ENCODE assay signal across 22 cellular contexts in the genomic region with DNA sequence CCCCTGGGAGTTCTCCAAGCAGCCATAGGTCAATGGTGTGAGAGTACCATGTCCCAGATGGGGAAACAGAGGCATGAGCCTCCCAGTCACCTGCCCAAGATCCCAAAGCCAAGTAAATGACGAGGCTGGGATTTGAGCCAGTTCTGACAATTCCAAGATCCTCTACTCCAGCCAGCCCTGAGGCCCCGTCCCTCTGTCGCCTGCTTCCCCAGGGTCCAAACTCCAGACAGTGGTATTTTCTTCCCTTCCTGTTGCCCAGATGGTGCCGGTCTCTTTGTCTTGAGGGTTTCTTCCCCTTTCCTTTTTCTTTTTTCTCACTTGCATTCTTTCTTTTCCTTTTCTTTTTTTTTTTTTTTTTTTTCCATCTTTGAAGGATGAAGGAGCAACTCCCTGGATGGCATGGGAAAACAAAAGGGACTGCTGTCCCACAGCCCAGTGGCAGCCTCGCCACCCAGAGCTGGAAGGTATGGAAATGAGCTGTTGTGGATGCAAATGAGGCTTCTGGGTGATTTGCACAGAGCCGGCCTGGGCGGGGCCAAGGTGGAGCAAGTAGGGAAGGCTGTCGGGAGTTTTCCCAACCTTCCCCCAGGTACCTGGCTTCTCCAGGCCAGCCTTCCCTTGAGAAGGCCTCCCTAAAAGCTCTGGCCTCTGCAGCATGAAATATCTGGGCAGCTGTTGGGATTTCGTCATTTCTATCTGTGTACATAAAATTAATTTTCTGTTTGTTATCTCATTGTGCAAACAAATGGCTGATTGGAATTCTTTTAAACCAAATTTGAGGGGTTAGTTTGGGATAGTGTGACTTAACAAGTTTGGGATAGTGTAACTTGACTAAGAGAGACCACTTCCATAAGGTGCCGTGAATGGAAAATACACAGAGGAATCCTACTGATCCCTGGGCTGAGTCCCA.
DNase-seq lines count a peak whose midpoint lies in the region; ATAC-seq and TF ChIP-seq lines count a peak whose summit lies in the region.
"Had no signal": no experiment of that assay in that cellular context is flagged by ENCODE, and none has a peak within 500 bp of the region (broad histone marks: within the 10 kb centered on the region; RNA-seq: fewer than 3 reads in every experiment).

No MANE protein-coding gene starts in this region.

- 20 to 34% (median 24%) methylated on average over 10 of the region's 10 CpGs for WGBS in stomach, 5 donors

- H3K4me3 Mint-ChIP-seq in CD8-positive, alpha-beta memory T cell, result no peak overlapping the region
- H3K4me3 Mint-ChIP-seq: activated B cell treated with CpG ODN at 0.5 μM for 24 hours; activated CD8-positive, alpha-beta T cell treated with anti-CD3 and anti-CD28 coated beads for 36 hours had no signal

- no peak for TF ChIP-seq CTCF in stomach (IDR thresholded peaks at IDR 0.05)

- intact Hi-C loops in stomach (cut with DNase I; ENCODE audit: low total_unique reads), result no loop called here

- peaks cover 10 to 26% (median 11%) of the 10 kb centered on the region in 5 donors for H3K9me3 Mint-ChIP-seq in CD8-positive, alpha-beta memory T cell

- H3K9me3 ChIP-seq in stomach, result peaks cover 0 to 11% (median 8%) of the 10 kb centered on the region in 4 donors
- no peaks in the 10 kb centered on the region for H3K9me3 ChIP-seq in CD8-positive, alpha-beta memory T cell (ENCODE audit: low read length)
- H3K9me3 ChIP-seq: thoracic aorta had no signal

- no peak overlapping the region for H3K27ac Mint-ChIP-seq in CD8-positive, alpha-beta memory T cell
- H3K27ac Mint-ChIP-seq: activated B cell treated with CpG ODN at 0.5 μM for 24 hours; activated CD8-positive, alpha-beta T cell treated with anti-CD3 and anti-CD28 coated beads for 36 hours had no signal

- TF ChIP-seq POLR2A in stomach (IDR thresholded peaks at IDR 0.05), result no peak

- no peaks in the 10 kb centered on the region for H3K27me3 ChIP-seq in stomach
- no peaks in the 10 kb centered on the region for H3K27me3 ChIP-seq in CD8-positive, alpha-beta memory T cell (ENCODE audit: insufficient read depth, low read length, poor library complexity, severe bottlenecking)
- H3K27me3 ChIP-seq: BLaER1 treated with 17β-estradiol and CSF1 and Interleukin-3, amounts not matched to agents 10 nM and 100 nM had no signal

- H3K4me3 ChIP-seq in stomach, result no peak overlapping the region
- no peak overlapping the region for H3K4me3 ChIP-seq in CD8-positive, alpha-beta memory T cell (ENCODE audit: low read length)
- H3K4me3 ChIP-seq: BLaER1 treated with 17β-estradiol and CSF1 and Interleukin-3, amounts not matched to agents 10 nM and 100 nM; coronary artery; thoracic aorta had no signal

- H3K4me1 ChIP-seq in stomach, result peaks cover 8 to 23% (median 16%) of the 10 kb centered on the region in 4 donors
- no peaks in the 10 kb centered on the region for H3K4me1 ChIP-seq in CD8-positive, alpha-beta memory T cell (ENCODE audit: insufficient read depth, low read length)

- H3K4me1 Mint-ChIP-seq in CD8-positive, alpha-beta memory T cell, result no peaks in the 10 kb centered on the region
- H3K4me1 Mint-ChIP-seq: activated B cell treated with CpG ODN at 0.5 μM for 24 hours had no signal

- no peak for TF ChIP-seq EP300 in stomach (IDR thresholded peaks at IDR 0.05)

- H3K27me3 Mint-ChIP-seq in CD8-positive, alpha-beta memory T cell, result peaks cover 5% of the 10 kb centered on the region in 2 donors
- H3K27me3 Mint-ChIP-seq: activated B cell treated with CpG ODN at 0.5 μM for 24 hours had no signal

- ATAC-seq in HG02759 (IDR thresholded peaks at IDR 0.05; ENCODE audit: unreplicated experiment), result no peak
- ATAC-seq: activated CD8-positive, alpha-beta T cell treated with anti-CD3 and anti-CD28 coated beads for 36 hours had no signal

- DNase-seq in NCI-H2196 (lab: John Stamatoyannopoulos, UW; ENCODE audit: unreplicated experiment), result peak; percentile 5
- no peak for DNase-seq in NCI-H2196 treated with DMSO at 0.1 percent for 48 hours (lab: John Stamatoyannopoulos, UW; ENCODE audit: unreplicated experiment)
- peak; percentile 34 for DNase-seq in SW480 (ENCODE audit: low spot score)
- DNase-seq in iPS-NIHi7 (ENCODE audit: extremely low spot score), result peak; percentile 80
- DNase-seq in stomach, result peak; percentile 50
- DNase-seq in activated CD8-positive, alpha-beta memory T cell treated with anti-CD3 and anti-CD28 coated beads, Interleukin-2, amount 50 U/mL, for 4 hours, result no peak
- no peak for DNase-seq in CD8-positive, alpha-beta memory T cell
- DNase-seq: activated B cell treated with CpG ODN at 0.5 μM for 24 hours; activated CD8-positive, alpha-beta T cell treated with anti-CD3 and anti-CD28 coated beads for 36 hours; activated naive CD4-positive, alpha-beta T cell treated with anti-CD3 and anti-CD28 coated beads, Interleukin-2, amount 50 U/mL, for 16 hours; activated T-cell treated with anti-CD3 and anti-CD28 coated beads, Interleukin-2, amount 50 U/mL, for 48 hours; DMS153; foreskin melanocyte; MM.1S; NCI-H187; NCI-H524; SHP77 treated with DMSO at 0.1 percent for 48 hours; T-helper 2 cell had no signal

- H3K27ac ChIP-seq in stomach, result no peak overlapping the region
- no peak overlapping the region for H3K27ac ChIP-seq in CD8-positive, alpha-beta memory T cell (ENCODE audit: low read depth, low read length)
- H3K27ac ChIP-seq: BLaER1 treated with 17β-estradiol and CSF1 and Interleukin-3, amounts not matched to agents 10 nM and 100 nM; coronary artery; thoracic aorta had no signal

- CTCF ChIA-PET in CD8-positive, alpha-beta memory T cell (lab: Charles Lee), result no interaction called here

- H3K36me3 ChIP-seq in stomach, result no peaks in the 10 kb centered on the region
- H3K36me3 ChIP-seq in CD8-positive, alpha-beta memory T cell (ENCODE audit: insufficient read depth, low read length), result no peaks in the 10 kb centered on the region
- H3K36me3 ChIP-seq: BLaER1 treated with 17β-estradiol and CSF1 and Interleukin-3, amounts not matched to agents 10 nM and 100 nM; thoracic aorta had no signal

- POLR2A ChIA-PET in CD8-positive, alpha-beta memory T cell (lab: Charles Lee), result no interaction called here

- no peaks in the 10 kb centered on the region for H3K36me3 Mint-ChIP-seq in CD8-positive, alpha-beta memory T cell

Comparison
In these comparisons a context has a peak if more than half of its experiments do, and no peak if none do; other contexts are left out.
1. DNase-seq: peak in NCI-H2196 (single experiment), SW480 (single experiment), iPS-NIHi7 (single experiment) and stomach (single experiment); none in NCI-H2196 treated with DMSO at 0.1 percent for 48 hours (single experiment), activated CD8-positive, alpha-beta memory T cell treated with anti-CD3 and anti-CD28 coated beads, Interleukin-2, amount 50 U/mL, for 4 hours (single experiment) and CD8-positive, alpha-beta memory T cell (0 of 5).